Comparison of ENCODE assay signal across 10 cellular contexts in the genomic region with DNA sequence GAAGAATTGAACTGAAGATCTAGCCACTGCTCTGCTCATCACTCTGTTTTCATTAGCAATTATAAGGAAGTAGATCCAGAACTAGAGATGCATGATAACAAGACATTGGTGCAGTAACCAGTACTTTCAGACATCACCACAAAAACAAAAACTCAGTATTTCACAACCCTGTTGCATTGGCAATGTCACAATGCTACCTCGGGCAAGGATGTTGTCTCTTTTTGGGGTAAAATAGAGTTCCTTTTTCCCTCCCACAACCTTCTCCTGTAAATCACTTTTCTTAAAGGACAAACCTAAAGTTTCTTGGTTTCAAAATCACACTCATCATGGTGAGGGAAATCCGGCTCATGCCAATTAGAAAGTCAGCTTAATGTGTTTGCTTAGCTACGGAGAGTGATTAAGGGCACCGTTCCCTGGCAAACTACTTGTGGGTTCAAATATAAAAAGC.
A peak's percentile ranks its signal among the peaks of the same experiment; 100 is the strongest.
DNase-seq lines count a peak whose midpoint lies in the region; ATAC-seq and TF ChIP-seq lines count a peak whose summit lies in the region.
"Had no signal": no experiment of that assay in that cellular context is flagged by ENCODE, and none has a peak within 500 bp of the region (broad histone marks: within the 10 kb centered on the region; RNA-seq: fewer than 3 reads in every experiment).

No MANE protein-coding gene starts in this region.

- ATAC-seq in GM18873 (IDR thresholded peaks at IDR 0.05; ENCODE audit: low FRiP score, unreplicated experiment) (peak; percentile 48), HG02571 (IDR thresholded peaks at IDR 0.05; ENCODE audit: unreplicated experiment) (peak; percentile 46), HG03521 (IDR thresholded peaks at IDR 0.05; ENCODE audit: unreplicated experiment) (peak; percentile 62)

- no peaks in the 10 kb centered on the region for H3K27me3 Mint-ChIP-seq in osteocyte (ENCODE audit: unreplicated experiment)

- H3K4me1 Mint-ChIP-seq in osteocyte (ENCODE audit: unreplicated experiment) = no peaks in the 10 kb centered on the region
- H3K4me1 Mint-ChIP-seq: neural progenitor cell had no signal

- no peaks in the 10 kb centered on the region for H3K36me3 Mint-ChIP-seq in osteocyte (ENCODE audit: unreplicated experiment)
- H3K36me3 Mint-ChIP-seq: neural progenitor cell had no signal

- no peak for TF ChIP-seq CTCF in osteocyte (IDR thresholded peaks at IDR 0.05)

- DNase-seq in medulla oblongata (ENCODE audit: extremely low spot score) = peak; percentile 66
- no peak for DNase-seq in osteocyte (ENCODE audit: extremely low spot score, unreplicated experiment)
- no peak for DNase-seq in DMS53 (lab: John Stamatoyannopoulos, UW)
- no peak for DNase-seq in amniotic stem cell (lab: John Stamatoyannopoulos, UW)
- DNase-seq in SW 1271 (lab: John Stamatoyannopoulos, UW) = no peak
- DNase-seq: DND-41 had no signal

- no peaks in the 10 kb centered on the region for H3K9me3 Mint-ChIP-seq in osteocyte (ENCODE audit: unreplicated experiment)
- H3K9me3 Mint-ChIP-seq: neural progenitor cell had no signal

- H3K4me3 Mint-ChIP-seq in osteocyte (ENCODE audit: unreplicated experiment) = no peak overlapping the region
- H3K4me3 Mint-ChIP-seq: neural progenitor cell had no signal

- H3K27ac Mint-ChIP-seq in osteocyte (ENCODE audit: unreplicated experiment) = no peak overlapping the region
- H3K27ac Mint-ChIP-seq: neural progenitor cell had no signal
